In genomic region chr17:17026163-17026562, GRCh38 we compare ENCODE assay signal across 24 cellular contexts. TPM values are rescaled to one million over a fixed set of nuclear protein-coding genes. Genes with fewer than 3 reads are reported as not detected.
DNase-seq lines count a peak whose midpoint lies in the region; ATAC-seq and TF ChIP-seq lines count a peak whose summit lies in the region.
"Had no signal": no experiment of that assay in that cellular context is flagged by ENCODE, and none has a peak within 500 bp of the region (broad histone marks: within the 10 kb centered on the region; RNA-seq: fewer than 3 reads in every experiment).

No MANE protein-coding gene starts in this region.

- intact Hi-C loops in right cardiac atrium (cut with DNase I) = no loop called here
- intact Hi-C loops in body of pancreas (cut with DNase I) = no loop called here
- intact Hi-C loops in mucosa of descending colon (cut with DNase I, micrococcal nuclease) = no loop called here

- peak overlapping the region; percentile 20 for H3K4me3 Mint-ChIP-seq in type B pancreatic cell

- no peak for DNase-seq in cardiac muscle cell (ENCODE audit: low read depth in 1 of 2, low spot score in 1 of 2)
- no peak for DNase-seq in right cardiac atrium
- no peak for DNase-seq in body of pancreas
- DNase-seq in mucosa of descending colon = peak in 2 of 3 donors; percentile 9 to 10
- DNase-seq in type B pancreatic cell (ENCODE audit: extremely low spot score, unreplicated experiment) = no peak
- no peak for DNase-seq in H4 (ENCODE audit: low spot score)
- DNase-seq in DMS 273 (lab: John Stamatoyannopoulos, UW; ENCODE audit: unreplicated experiment) = no peak
- DNase-seq in retina = no peak
- DNase-seq: DMS 273 treated with DMSO at 0.1 percent for 48 hours, DMS79 treated with DMSO at 0.1 percent for 48 hours, MG63, NCI-H1417, NCI-H187, NCI-H2227 treated with DMSO at 0.1 percent for 48 hours, NCI-H510A, NCI-H748 treated with DMSO at 0.1 percent for 48 hours had no signal

- ATAC-seq in right cardiac atrium (no peak), body of pancreas (no peak), mucosa of descending colon (no peak)
- ATAC-seq: GM12878, HepG2, K562 had no signal

- H3K27ac Mint-ChIP-seq in type B pancreatic cell = peak overlapping the region; percentile 94

- H3K4me1 ChIP-seq in cardiac muscle cell (ENCODE audit: low read depth) = peaks cover 20% of the 10 kb centered on the region
- H3K4me1 ChIP-seq in right cardiac atrium (ENCODE audit: control insufficient read depth, insufficient read depth, low read length) = peaks cover 7% of the 10 kb centered on the region
- H3K4me1 ChIP-seq in body of pancreas = peaks cover 45% of the 10 kb centered on the region
- peaks cover 19% of the 10 kb centered on the region for H3K4me1 ChIP-seq in mucosa of descending colon (ENCODE audit: low read depth)

- H3K27me3 ChIP-seq in cardiac muscle cell = no peaks in the 10 kb centered on the region
- no peaks in the 10 kb centered on the region for H3K27me3 ChIP-seq in right cardiac atrium (ENCODE audit: control insufficient read depth, insufficient read depth)
- H3K27me3 ChIP-seq in body of pancreas = no peaks in the 10 kb centered on the region
- H3K27me3 ChIP-seq: MG63, SJSA1 had no signal

- WGBS in right cardiac atrium = 88% methylated on average over 9 of the region's 9 CpGs
- WGBS in body of pancreas, 2 donors = 66 to 70% methylated on average over 9 of the region's 9 CpGs

- no peak for TF ChIP-seq CTCF in cardiac muscle cell (IDR thresholded peaks at IDR 0.05; ENCODE audit: low read depth, low read length)
- peak in 1 of 7 experiments; percentile 17 for TF ChIP-seq CTCF in body of pancreas (IDR thresholded peaks at IDR 0.05)
- TF ChIP-seq CTCF in mucosa of descending colon (IDR thresholded peaks at IDR 0.05) = no peak
- no peak for TF ChIP-seq CTCF in type B pancreatic cell (conservative IDR thresholded peaks at IDR 0.05)

- no peaks in the 10 kb centered on the region for H3K9me3 Mint-ChIP-seq in type B pancreatic cell

- H3K4me1 Mint-ChIP-seq in type B pancreatic cell (ENCODE audit: unreplicated experiment) = peaks cover 28% of the 10 kb centered on the region

- no peaks in the 10 kb centered on the region for H3K27me3 Mint-ChIP-seq in type B pancreatic cell

- no peaks in the 10 kb centered on the region for H3K36me3 Mint-ChIP-seq in type B pancreatic cell

- H3K9me3 ChIP-seq in cardiac muscle cell (ENCODE audit: low read depth) (no peaks in the 10 kb centered on the region), right cardiac atrium (ENCODE audit: control insufficient read depth, low read length) (no peaks in the 10 kb centered on the region), body of pancreas (no peaks in the 10 kb centered on the region), mucosa of descending colon (no peaks in the 10 kb centered on the region)
- H3K9me3 ChIP-seq: HAP-1, MG63, SJSA1 had no signal

- H3K4me3 ChIP-seq in cardiac muscle cell (no peak overlapping the region), right cardiac atrium (ENCODE audit: low read length) (no peak overlapping the region), body of pancreas (no peak overlapping the region), mucosa of descending colon (no peak overlapping the region)
- H3K4me3 ChIP-seq: GM12878, HAP-1, K562, MG63, SJSA1 had no signal

- H3K36me3 ChIP-seq in cardiac muscle cell (no peaks in the 10 kb centered on the region), body of pancreas (replicated peaks in 1 of 2; ENCODE audit: insufficient read depth in 1 of 2, low read depth in 2 of 2) (no peaks in the 10 kb centered on the region), mucosa of descending colon (ENCODE audit: low read depth) (no peaks in the 10 kb centered on the region)
- H3K36me3 ChIP-seq: HAP-1, MG63, SJSA1 had no signal

- TF ChIP-seq POLR2A in body of pancreas (IDR thresholded peaks at IDR 0.05) = no peak

- H3K27ac ChIP-seq in cardiac muscle cell = peak overlapping the region; percentile 44
- no peak overlapping the region for H3K27ac ChIP-seq in right cardiac atrium (ENCODE audit: low read length)
- H3K27ac ChIP-seq in body of pancreas = peak overlapping the region; percentile 54 to 71 (median 60)
- H3K27ac ChIP-seq: 22Rv1, C4-2B, SJSA1 had no signal

RNA-seq across cellular contexts. Expression of gene MPRIP, which starts 16.1 kb away (rescaled TPM):
- 90.9 and 172 TPM in 2 replicates for total RNA-seq in cardiac muscle cell
- 80.4 and 117 TPM in 2 replicates for polyA plus RNA-seq in cardiac muscle cell
- total RNA-seq in right cardiac atrium = 100 to 1,000 TPM; 295 to 331 (median 321) TPM
- polyA plus RNA-seq in right cardiac atrium = 228 TPM
- 100 to 1,000 TPM; 147 to 269 TPM for total RNA-seq in body of pancreas
- 100 to 1,000 TPM; 150 to 249 (median 231) TPM for total RNA-seq in mucosa of descending colon
- total RNA-seq in type B pancreatic cell (ENCODE audit: low replicate concordance) = 275 and 367 TPM in 2 replicates
- 86.9 and 99.5 TPM in 2 replicates for total RNA-seq in H4 (2014; rRNA removed; shearing (Covaris generic))

RNA-seq across cellular contexts. Expression of gene TNFRSF13B, which starts 54.2 kb away (rescaled TPM):
- total RNA-seq in cardiac muscle cell (not detected in 2 replicates), right cardiac atrium (not detected), body of pancreas (not detected), mucosa of descending colon (1 to 10 TPM in 1 of 3 donors, under 1 TPM in 2; 0.38 to 1.4 (median 0.98) TPM), type B pancreatic cell (ENCODE audit: low replicate concordance) (not detected in 2 replicates)
- polyA plus RNA-seq in cardiac muscle cell (not detected in 2 replicates), right cardiac atrium (not detected)
- not detected in 2 replicates for total RNA-seq in H4 (2014; rRNA removed; shearing (Covaris generic))
- total RNA-seq: HepG2, K562, LHCN-M2, SJSA1 had no signal
- polyA plus RNA-seq: HepG2, K562 had no signal

Comparison
In these comparisons a context has a peak if more than half of its experiments do, and no peak if none do; other contexts are left out.
1. DNase-seq: peak in mucosa of descending colon (2 of 3); none in cardiac muscle cell (0 of 2), right cardiac atrium (0 of 3), body of pancreas (0 of 4), type B pancreatic cell (single experiment), H4 (single experiment), DMS 273 (single experiment) and retina (single experiment).